Comparison of ENCODE assay signal across 27 cellular contexts in the genomic region with DNA sequence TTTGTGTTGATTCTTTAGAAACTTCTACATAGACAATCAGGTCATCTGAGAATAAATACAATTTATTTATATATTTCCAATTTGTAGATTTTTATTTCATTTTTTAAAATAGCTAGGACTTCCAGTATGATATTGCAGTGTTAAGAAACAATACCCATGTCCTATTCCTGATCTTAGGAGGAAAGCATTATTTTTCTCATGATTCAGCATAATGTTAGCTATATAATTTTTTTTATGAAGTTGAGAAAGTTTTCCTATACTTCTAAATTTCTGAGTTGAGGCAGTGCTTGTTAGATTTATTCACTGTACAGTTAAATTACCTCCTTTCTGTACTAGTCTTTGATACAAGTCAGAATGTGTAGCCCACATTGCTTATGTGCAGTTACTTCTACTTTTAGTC.
"Had no signal": no experiment of that assay in that cellular context is flagged by ENCODE, and none has a peak within 500 bp of the region (broad histone marks: within the 10 kb centered on the region; RNA-seq: fewer than 3 reads in every experiment).

No MANE protein-coding gene starts in this region.

- H3K9me3 ChIP-seq: testis, thyroid gland, uterus, vagina had no signal

- ATAC-seq: stimulated activated effector memory CD8-positive, alpha-beta T cell treated with anti-CD3 and anti-CD28 coated beads, Interleukin-12 subunit alpha, Interleukin-12 subunit beta, amount 100 ng/mL, for 72 hours; stimulated activated memory B cell treated with anti-CD40 and anti-IgM and Interleukin-4, amounts not matched to agents 10 μg/mL and 1 μg/mL and 100 μg/mL, for 72 hours; stimulated activated naive B cell treated with anti-CD40 and anti-IgM and Interleukin-4, amounts not matched to agents 10 μg/mL and 1 μg/mL and 100 μg/mL, for 72 hours; stimulated activated naive CD8-positive, alpha-beta T cell treated with anti-CD3 and anti-CD28 coated beads, Interleukin-15, amount 100 ng/mL, for 72 hours; stimulated activated naive CD8-positive, alpha-beta T cell treated with anti-CD3 and anti-CD28 coated beads, Interleukin-15, Interleukin-2, amounts not matched to agents 100 U/mL and 50 U/mL, for 24 hours; upper lobe of right lung had no signal

- H3K27me3 ChIP-seq: stomach, suprapubic skin, testis, thyroid gland, tibial artery, tibial nerve, transverse colon, upper lobe of left lung, upper lobe of right lung, uterus, vagina had no signal

- FAIRE-seq: urothelium cell line had no signal

- H3K36me3 ChIP-seq: stomach, suprapubic skin, thoracic aorta, thyroid gland, tibial artery, tibial nerve, transverse colon, upper lobe of left lung, upper lobe of right lung, uterus, vagina had no signal

- H3K27ac ChIP-seq: stomach, suprapubic skin, testis, thoracic aorta, thyroid gland, tibial artery, tibial nerve, transverse colon, upper lobe of left lung, upper lobe of right lung, uterus, vagina had no signal

- H3K4me1 ChIP-seq: stomach, suprapubic skin, testis, thyroid gland, tibial artery, tibial nerve, transverse colon, upper lobe of left lung, upper lobe of right lung, uterus, vagina had no signal

- DNase-seq: stimulated activated CD4-positive, alpha-beta T cell treated with anti-CD3 and anti-CD28 coated beads, Interleukin-2, amount 100 ng/mL, for 48 hours; stimulated activated CD4-positive, alpha-beta T cell treated with anti-CD3 and anti-CD28 coated beads, Interleukin-4, amount 100 ng/mL, for 1 hour; stimulated activated CD4-positive, alpha-beta T cell treated with anti-CD3 and anti-CD28 coated beads, Interleukin-4, amount 100 ng/mL, for 24 hours; stimulated activated CD4-positive, alpha-beta T cell treated with anti-CD3 and anti-CD28 coated beads, Interleukin-4, amount 100 ng/mL, for 4 hours; stimulated activated CD8-positive, alpha-beta memory T cell treated with anti-CD3 and anti-CD28 coated beads, Interleukin-4, amount 100 ng/mL, for 48 hours; stimulated activated naive B cell treated with anti-CD40 and anti-IgM and Interleukin-4, amounts not matched to agents 10 μg/mL and 1 μg/mL and 100 μg/mL, for 72 hours; stimulated activated naive CD4-positive, alpha-beta T cell; stimulated activated naive CD4-positive, alpha-beta T cell treated with Interleukin-2 at 50 U/mL for 16 hours; stimulated activated naive CD8-positive, alpha-beta T cell treated with anti-CD3 and anti-CD28 coated beads, Interleukin-15, amount 100 ng/mL, for 72 hours; stimulated activated naive CD8-positive, alpha-beta T cell treated with anti-CD3 and anti-CD28 coated beads, Interleukin-15, Interleukin-2, amounts not matched to agents 100 U/mL and 50 U/mL, for 24 hours; stomach; substantia nigra; testis; thyroid gland; tibial artery; transverse colon; trophoblast cell; upper lobe of left lung; upper lobe of right lung; uterus had no signal

- H3K4me3 ChIP-seq: stomach, suprapubic skin, testis, thoracic aorta, thyroid gland, tibial artery, tibial nerve, transverse colon, upper lobe of left lung, upper lobe of right lung, uterus, vagina had no signal
